ENCODE assay signal across 1 cellular context in genomic region chr1:33296082-33296458, GRCh38.
TF ChIP-seq lines count a peak whose summit lies in the region.

No MANE protein-coding gene starts in this region.

TF ChIP-seq in SK-N-SH, 30 proteins besides CTCF, POLR2A, EP300 and RAD21 (continued from another document):
- no peak for TF ChIP-seq TAF1 (IDR thresholded peaks at IDR 0.05; ENCODE audit: borderline replicate concordance, low read depth, low read length)
- TF ChIP-seq GATA2 (CRISPR knock-in tag; IDR thresholded peaks at IDR 0.05): no peak
- TF ChIP-seq ZBTB33 (IDR thresholded peaks at IDR 0.05; ENCODE audit: borderline replicate concordance, low read depth): no peak
- no peak for TF ChIP-seq MAX (IDR thresholded peaks at IDR 0.05; ENCODE audit: low read depth)
- TF ChIP-seq NFIC (IDR thresholded peaks at IDR 0.05; ENCODE audit: borderline replicate concordance): no peak
